Comparison of ENCODE assay signal across 9 cellular contexts in the genomic region with DNA sequence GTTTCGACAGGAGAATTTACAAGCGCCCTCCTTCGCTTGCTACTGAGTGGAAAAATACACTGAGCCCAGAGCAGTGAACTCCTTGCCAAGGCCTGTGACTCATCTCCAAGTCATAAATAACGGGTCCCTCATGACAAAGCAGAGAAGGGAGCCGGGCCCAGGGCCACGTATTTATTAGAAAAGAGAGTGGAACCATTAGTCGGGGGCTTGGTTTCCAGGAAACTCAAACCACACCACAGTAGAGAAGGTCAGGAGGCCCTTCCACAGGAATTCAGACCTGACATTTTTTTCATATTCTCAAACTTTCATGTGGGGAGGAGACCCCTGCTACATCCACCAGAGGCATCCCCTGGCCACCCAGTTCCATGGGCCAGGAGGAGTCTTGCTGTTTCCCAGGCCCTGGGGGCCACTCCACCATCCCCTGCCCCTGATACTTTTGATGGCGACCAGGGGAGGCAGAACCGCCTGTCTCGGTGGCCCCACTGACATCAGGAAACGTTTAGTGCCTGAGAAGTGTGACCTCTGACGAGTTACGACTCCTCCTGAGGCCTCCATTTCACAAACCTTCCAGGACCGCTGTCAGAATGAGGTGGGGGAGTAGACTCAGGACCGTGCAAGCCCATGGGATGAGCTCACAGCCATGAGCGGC.
DNase-seq lines count a peak whose midpoint lies in the region; ATAC-seq and TF ChIP-seq lines count a peak whose summit lies in the region.
"Had no signal": no experiment of that assay in that cellular context is flagged by ENCODE, and none has a peak within 500 bp of the region (broad histone marks: within the 10 kb centered on the region; RNA-seq: fewer than 3 reads in every experiment).

No MANE protein-coding gene starts in this region.

- H3K9me2 ChIP-seq in SK-N-SH = no peaks in the 10 kb centered on the region

- TF ChIP-seq CTCF in SK-N-SH (IDR thresholded peaks at IDR 0.05) = no peak

- peaks cover 5% of the 10 kb centered on the region for H3F3A ChIP-seq in SK-N-SH (replicated peaks; ENCODE audit: insufficient read depth)

- peak overlapping the region; percentile 67 to 74; a peak in 3 of 4 replicates for H3K27ac ChIP-seq in SK-N-SH (ENCODE audit: low read depth in 2 of 2, low read length in 1 of 2)

- no peaks in the 10 kb centered on the region for H3K36me3 ChIP-seq in SK-N-SH (replicated peaks in 1 of 2; ENCODE audit: control insufficient read depth in 1 of 2, insufficient read depth in 2 of 2, low read length in 1 of 2)

- H3K4me1 ChIP-seq in SK-N-SH (ENCODE audit: control insufficient read depth in 1 of 2, insufficient read depth in 2 of 2, low read depth in 1 of 2, low read length in 1 of 2) = peaks cover 10 to 22% of the 10 kb centered on the region in 2 experiments; a peak in 3 of 4 replicates

- no peak overlapping the region for H3K4me3 ChIP-seq in SK-N-SH (ENCODE audit: low read depth in 2 of 2, low read length in 1 of 2)

- 0 out of 2 replicates have a peak overlapping the region, but pooled peaks have one; percentile 51 for H3K4me2 ChIP-seq in SK-N-SH

- 43% methylated on average over 16 of the region's 16 CpGs for WGBS in SK-N-SH (ENCODE audit: low lambda C conversion rate)

- POLR2A ChIA-PET in SK-N-SH (lab: Yijun Ruan, JAX) = no interaction called here

- CTCF ChIA-PET in SK-N-SH (lab: Yijun Ruan, JAX) = no interaction called here

- H3K9me3 ChIP-seq in SK-N-SH = no peaks in the 10 kb centered on the region

- H3K27me3 ChIP-seq in SK-N-SH (ENCODE audit: insufficient read depth) = no peaks in the 10 kb centered on the region

- no peak for ATAC-seq in HG02759 (IDR thresholded peaks at IDR 0.05; ENCODE audit: unreplicated experiment)

- peak; percentile 22 to 89; a peak in 3 of 4 replicates for TF ChIP-seq EP300 in SK-N-SH (IDR thresholded peaks at IDR 0.05; ENCODE audit: borderline replicate concordance in 1 of 2, low read depth in 1 of 2, low read length in 1 of 2)

- no peak overlapping the region for H3K9ac ChIP-seq in SK-N-SH

- no peaks in the 10 kb centered on the region for H4K20me1 ChIP-seq in SK-N-SH (ENCODE audit: insufficient read depth)

- no peaks in the 10 kb centered on the region for H3K79me2 ChIP-seq in SK-N-SH (ENCODE audit: insufficient read depth)

- DNase-seq in ELF-1 (ENCODE audit: low read depth, low spot score) (peak; percentile 31), SK-N-SH (no peak), glomerular endothelial cell (ENCODE audit: extremely low read depth, low read depth, low spot score) (peak; percentile 77), renal cortical epithelial cell (ENCODE audit: low read depth) (peak; percentile 93), NCI-H187 treated with DMSO at 0.1 percent for 48 hours (lab: John Stamatoyannopoulos, UW) (no peak), KG1 (lab: John Stamatoyannopoulos, UW) (no peak)
- DNase-seq in stimulated activated CD4-positive, alpha-beta T cell treated with anti-CD3 and anti-CD28 coated beads, Interleukin-4, amount 100 ng/mL, for 4 hours = no peak
- DNase-seq: NCI-H1694 had no signal

- no peak overlapping the region for H2AFZ ChIP-seq in SK-N-SH (ENCODE audit: low read depth)

- no peak for TF ChIP-seq RAD21 in SK-N-SH (IDR thresholded peaks at IDR 0.05; ENCODE audit: low read length)

TF ChIP-seq in SK-N-SH, 30 proteins besides CTCF, POLR2A, EP300 and RAD21:
- no peak for TF ChIP-seq ELF1 (IDR thresholded peaks at IDR 0.05)
- peak; percentile 69; the same call in 1 of the 2 replicates for TF ChIP-seq TEAD4 (IDR thresholded peaks at IDR 0.05; ENCODE audit: borderline replicate concordance, insufficient read depth)
- peak; percentile 54; the same call in 1 of the 2 replicates for TF ChIP-seq MAX (IDR thresholded peaks at IDR 0.05; ENCODE audit: low read depth)
- TF ChIP-seq FOXM1 (IDR thresholded peaks at IDR 0.05; ENCODE audit: low read depth) = 0 out of 2 replicates have a peak, but pooled peaks have one; percentile 13
- TF ChIP-seq SIN3A (IDR thresholded peaks at IDR 0.05; ENCODE audit: borderline replicate concordance, low read depth, low read length) = no peak
- no peak for TF ChIP-seq NRF1 (IDR thresholded peaks at IDR 0.05; ENCODE audit: low read depth, low read length)
- TF ChIP-seq POLR2AphosphoS5 (IDR thresholded peaks at IDR 0.05; ENCODE audit: low read depth, low read length) = peak; percentile 78; the same call in 1 of the 2 replicates
- no peak for TF ChIP-seq MXI1 (IDR thresholded peaks at IDR 0.05; ENCODE audit: low read depth, low read length)
- peak; percentile 89 for TF ChIP-seq TCF12 (IDR thresholded peaks at IDR 0.05)
- TF ChIP-seq YY1 (IDR thresholded peaks at IDR 0.05; ENCODE audit: low read depth) = 0 out of 2 replicates have a peak, but pooled peaks have one; percentile 22
- TF ChIP-seq FOSL2 (IDR thresholded peaks at IDR 0.05; ENCODE audit: borderline replicate concordance, low read depth) = peak; percentile 98
- peak; percentile 88; the same call in 1 of the 2 replicates for TF ChIP-seq RXRA (IDR thresholded peaks at IDR 0.05; ENCODE audit: borderline replicate concordance, low read depth)
- peak; percentile 100 for TF ChIP-seq JUND (IDR thresholded peaks at IDR 0.05)
- TF ChIP-seq ZBTB33 (IDR thresholded peaks at IDR 0.05; ENCODE audit: borderline replicate concordance, low read depth) = peak; percentile 67; the same call in 1 of the 2 replicates
- TF ChIP-seq NFIC (IDR thresholded peaks at IDR 0.05; ENCODE audit: borderline replicate concordance) = peak; percentile 98
- no peak for TF ChIP-seq EZH2phosphoT487 (IDR thresholded peaks at IDR 0.05; ENCODE audit: borderline replicate concordance, low read depth)
- peak; percentile 97 for TF ChIP-seq PBX3 (IDR thresholded peaks at IDR 0.05)
- TF ChIP-seq CHD2 (IDR thresholded peaks at IDR 0.05; ENCODE audit: low read length, partially characterized antibody) = no peak

Comparison
In these comparisons a context has a peak if more than half of its experiments do, and no peak if none do; other contexts are left out.
1. DNase-seq: peak in ELF-1 (single experiment), glomerular endothelial cell (single experiment) and renal cortical epithelial cell (single experiment); none in SK-N-SH (single experiment), stimulated activated CD4-positive, alpha-beta T cell treated with anti-CD3 and anti-CD28 coated beads, Interleukin-4, amount 100 ng/mL, for 4 hours (0 of 2), NCI-H187 treated with DMSO at 0.1 percent for 48 hours (single experiment) and KG1 (single experiment).